34 cellular contexts compared by ENCODE assay signal in the genomic region with DNA sequence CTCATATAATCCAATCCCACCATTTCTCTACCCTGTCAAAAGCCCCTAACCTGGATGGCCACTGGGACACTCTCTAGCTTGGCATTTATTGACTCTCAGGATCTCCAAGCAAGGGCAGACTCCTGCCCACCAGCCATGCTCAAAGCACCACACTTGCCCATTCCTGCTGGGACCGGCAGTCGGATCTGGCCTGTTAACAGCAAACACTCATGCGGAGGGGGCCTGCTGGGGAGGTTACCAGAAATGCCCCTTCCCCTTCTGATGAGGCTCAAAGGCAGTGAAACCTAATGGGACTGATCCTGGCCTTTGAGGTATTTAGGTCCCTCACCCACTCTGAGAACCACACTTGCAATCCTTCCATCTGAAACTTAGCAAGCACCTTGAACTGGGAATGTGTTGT. TPM values are rescaled to one million over a fixed set of nuclear protein-coding genes. Genes with fewer than 3 reads are reported as not detected.
"Had no signal": no experiment of that assay in that cellular context is flagged by ENCODE, and none has a peak within 500 bp of the region (broad histone marks: within the 10 kb centered on the region; RNA-seq: fewer than 3 reads in every experiment).

No MANE protein-coding gene starts in this region.

- H3K27me3 ChIP-seq: adrenal gland, body of pancreas, right lobe of liver, testis, transverse colon had no signal

- FAIRE-seq: colon, urothelium cell line had no signal

- H3K4me3 Mint-ChIP-seq: activated CD4-positive, alpha-beta memory T cell treated with anti-CD3 and anti-CD28 coated beads, Interleukin-2, amount 10 ng/mL, durations not matched to agents 7 days and 5 days; activated naive CD4-positive, alpha-beta T cell treated with anti-CD3 and anti-CD28 coated beads for 36 hours; activated naive CD8-positive, alpha-beta T cell treated with anti-CD3 and anti-CD28 coated beads for 36 hours; activated T-helper 1 cell treated with anti-CD3 and anti-CD28 coated beads, Interleukin-12 subunit alpha, Interleukin-12 subunit beta, Interleukin-2, Interleukin-4 antibody, amounts not matched to agents 30 ng/mL and 10 ng/mL and 1 ng/mL, durations not matched to agents 14 hours and 24 hours and 36 hours; memory B cell; naive thymus-derived CD8-positive, alpha-beta T cell; T-helper 17 cell had no signal

- H3K27ac Mint-ChIP-seq: activated CD4-positive, alpha-beta memory T cell treated with anti-CD3 and anti-CD28 coated beads, Interleukin-2, amount 10 ng/mL, durations not matched to agents 7 days and 5 days; activated naive CD4-positive, alpha-beta T cell treated with anti-CD3 and anti-CD28 coated beads for 36 hours; activated naive CD8-positive, alpha-beta T cell treated with anti-CD3 and anti-CD28 coated beads for 36 hours; activated T-helper 1 cell treated with anti-CD3 and anti-CD28 coated beads, Interleukin-12 subunit alpha, Interleukin-12 subunit beta, Interleukin-2, Interleukin-4 antibody, amounts not matched to agents 30 ng/mL and 10 ng/mL and 1 ng/mL, durations not matched to agents 14 hours and 24 hours and 36 hours; memory B cell; naive thymus-derived CD8-positive, alpha-beta T cell; progenitor cell of endocrine pancreas; T-helper 17 cell had no signal

- H3K4me3 ChIP-seq: adrenal gland, body of pancreas, heart left ventricle, right lobe of liver, testis, transverse colon had no signal

- H3K9me3 Mint-ChIP-seq: activated CD4-positive, alpha-beta memory T cell treated with anti-CD3 and anti-CD28 coated beads, Interleukin-2, amount 10 ng/mL, durations not matched to agents 7 days and 5 days; activated naive CD4-positive, alpha-beta T cell treated with anti-CD3 and anti-CD28 coated beads for 36 hours; activated naive CD8-positive, alpha-beta T cell treated with anti-CD3 and anti-CD28 coated beads for 36 hours; activated T-helper 1 cell treated with anti-CD3 and anti-CD28 coated beads, Interleukin-12 subunit alpha, Interleukin-12 subunit beta, Interleukin-2, Interleukin-4 antibody, amounts not matched to agents 30 ng/mL and 10 ng/mL and 1 ng/mL, durations not matched to agents 14 hours and 24 hours and 36 hours; memory B cell; naive thymus-derived CD8-positive, alpha-beta T cell had no signal

- ATAC-seq: activated CD4-positive, CD25-positive, alpha-beta regulatory T cell treated with anti-CD3 and anti-CD28 coated beads, Interleukin-2, amount 50 U/mL, for 24 hours; body of pancreas; esophagus mucosa; naive thymus-derived CD8-positive, alpha-beta T cell; stimulated activated naive CD8-positive, alpha-beta T cell treated with anti-CD3 and anti-CD28 coated beads, Interleukin-15, Interleukin-2, amounts not matched to agents 100 U/mL and 50 U/mL, for 24 hours; T-helper 17 cell had no signal

- H3K27ac ChIP-seq: adrenal gland, body of pancreas, right lobe of liver, testis, transverse colon, WERI-Rb-1 had no signal

- H3K9me3 ChIP-seq: adrenal gland, body of pancreas, heart left ventricle, right lobe of liver, testis, transverse colon had no signal

- H3K36me3 ChIP-seq: adrenal gland, heart left ventricle, right lobe of liver, transverse colon, WERI-Rb-1 had no signal

- H3K36me3 Mint-ChIP-seq: activated naive CD8-positive, alpha-beta T cell treated with anti-CD3 and anti-CD28 coated beads for 36 hours; memory B cell; naive thymus-derived CD8-positive, alpha-beta T cell had no signal

- H3K4me1 ChIP-seq: adrenal gland, body of pancreas, testis had no signal

- DNase-seq: activated CD4-positive, alpha-beta memory T cell treated with anti-CD3 and anti-CD28 coated beads, Interleukin-2, amount 10 ng/mL, durations not matched to agents 7 days and 5 days; activated CD4-positive, alpha-beta T cell treated with anti-CD3 and anti-CD28 coated beads for 48 hours; activated effector memory CD4-positive, alpha-beta T cell treated with anti-CD3 and anti-CD28 coated beads, Interleukin-2, amount 50 U/mL, for 16 hours; activated naive CD4-positive, alpha-beta T cell treated with anti-CD3 and anti-CD28 coated beads for 36 hours; activated naive CD8-positive, alpha-beta T cell treated with anti-CD3 and anti-CD28 coated beads for 36 hours; activated T-cell treated with anti-CD3 and anti-CD28 coated beads, Interleukin-2, amount 50 U/mL, for 1 hour; aorta; body of pancreas; foreskin fibroblast; heart left ventricle; stimulated activated CD4-positive, alpha-beta T cell treated with anti-CD3 and anti-CD28 coated beads, Interleukin-12 subunit alpha, Interleukin-12 subunit beta, amount 100 ng/mL, for 4 hours; stimulated activated CD4-positive, alpha-beta T cell treated with anti-CD3 and anti-CD28 coated beads, Interleukin-4, amount 100 ng/mL, for 1 hour; stimulated activated naive CD8-positive, alpha-beta T cell treated with anti-CD3 and anti-CD28 coated beads, Interleukin-15, Interleukin-2, amounts not matched to agents 100 U/mL and 50 U/mL, for 24 hours; SW 1271; T-helper 17 cell; T1000; testis; transverse colon; WERI-Rb-1 had no signal

RNA-seq across cellular contexts. Expression of a gene that starts 6.5 kb away (rescaled TPM):
- total RNA-seq: activated naive CD4-positive, alpha-beta T cell treated with anti-CD3 and anti-CD28 coated beads for 36 hours; activated naive CD8-positive, alpha-beta T cell treated with anti-CD3 and anti-CD28 coated beads for 36 hours; adrenal gland; aorta; body of pancreas; esophagus mucosa; heart left ventricle; kidney epithelial cell; lower leg skin; naive thymus-derived CD8-positive, alpha-beta T cell; osteocyte; progenitor cell of endocrine pancreas; renal cortical epithelial cell; right lobe of liver; skeletal muscle tissue; T-helper 17 cell; transverse colon had no signal
- polyA plus RNA-seq: adrenal gland; aorta; heart left ventricle; naive thymus-derived CD8-positive, alpha-beta T cell had no signal

RNA-seq across cellular contexts. Expression of a gene that starts 13.3 kb away (rescaled TPM):
- total RNA-seq: activated CD4-positive, alpha-beta memory T cell treated with anti-CD3 and anti-CD28 coated beads, Interleukin-2, amount 10 ng/mL, durations not matched to agents 7 days and 5 days; activated naive CD4-positive, alpha-beta T cell treated with anti-CD3 and anti-CD28 coated beads for 36 hours; activated naive CD8-positive, alpha-beta T cell treated with anti-CD3 and anti-CD28 coated beads for 36 hours; activated T-helper 1 cell treated with anti-CD3 and anti-CD28 coated beads, Interleukin-12 subunit alpha, Interleukin-12 subunit beta, Interleukin-2, Interleukin-4 antibody, amounts not matched to agents 30 ng/mL and 10 ng/mL and 1 ng/mL, durations not matched to agents 14 hours and 24 hours and 36 hours; body of pancreas; kidney epithelial cell; naive thymus-derived CD8-positive, alpha-beta T cell; osteocyte; progenitor cell of endocrine pancreas; renal cortical epithelial cell; T-helper 17 cell; testis had no signal
- polyA plus RNA-seq: naive thymus-derived CD8-positive, alpha-beta T cell had no signal

RNA-seq across cellular contexts. Expression of a gene that starts 50.3 kb away (rescaled TPM):
- total RNA-seq: activated CD4-positive, alpha-beta memory T cell treated with anti-CD3 and anti-CD28 coated beads, Interleukin-2, amount 10 ng/mL, durations not matched to agents 7 days and 5 days; activated naive CD4-positive, alpha-beta T cell treated with anti-CD3 and anti-CD28 coated beads for 36 hours; activated naive CD8-positive, alpha-beta T cell treated with anti-CD3 and anti-CD28 coated beads for 36 hours; activated T-helper 1 cell treated with anti-CD3 and anti-CD28 coated beads, Interleukin-12 subunit alpha, Interleukin-12 subunit beta, Interleukin-2, Interleukin-4 antibody, amounts not matched to agents 30 ng/mL and 10 ng/mL and 1 ng/mL, durations not matched to agents 14 hours and 24 hours and 36 hours; body of pancreas; esophagus mucosa; kidney epithelial cell; lower leg skin; naive thymus-derived CD8-positive, alpha-beta T cell; osteocyte; progenitor cell of endocrine pancreas; renal cortical epithelial cell; T-helper 17 cell had no signal
- polyA plus RNA-seq: naive thymus-derived CD8-positive, alpha-beta T cell had no signal
